8 cellular contexts compared by ENCODE assay signal in the genomic region with DNA sequence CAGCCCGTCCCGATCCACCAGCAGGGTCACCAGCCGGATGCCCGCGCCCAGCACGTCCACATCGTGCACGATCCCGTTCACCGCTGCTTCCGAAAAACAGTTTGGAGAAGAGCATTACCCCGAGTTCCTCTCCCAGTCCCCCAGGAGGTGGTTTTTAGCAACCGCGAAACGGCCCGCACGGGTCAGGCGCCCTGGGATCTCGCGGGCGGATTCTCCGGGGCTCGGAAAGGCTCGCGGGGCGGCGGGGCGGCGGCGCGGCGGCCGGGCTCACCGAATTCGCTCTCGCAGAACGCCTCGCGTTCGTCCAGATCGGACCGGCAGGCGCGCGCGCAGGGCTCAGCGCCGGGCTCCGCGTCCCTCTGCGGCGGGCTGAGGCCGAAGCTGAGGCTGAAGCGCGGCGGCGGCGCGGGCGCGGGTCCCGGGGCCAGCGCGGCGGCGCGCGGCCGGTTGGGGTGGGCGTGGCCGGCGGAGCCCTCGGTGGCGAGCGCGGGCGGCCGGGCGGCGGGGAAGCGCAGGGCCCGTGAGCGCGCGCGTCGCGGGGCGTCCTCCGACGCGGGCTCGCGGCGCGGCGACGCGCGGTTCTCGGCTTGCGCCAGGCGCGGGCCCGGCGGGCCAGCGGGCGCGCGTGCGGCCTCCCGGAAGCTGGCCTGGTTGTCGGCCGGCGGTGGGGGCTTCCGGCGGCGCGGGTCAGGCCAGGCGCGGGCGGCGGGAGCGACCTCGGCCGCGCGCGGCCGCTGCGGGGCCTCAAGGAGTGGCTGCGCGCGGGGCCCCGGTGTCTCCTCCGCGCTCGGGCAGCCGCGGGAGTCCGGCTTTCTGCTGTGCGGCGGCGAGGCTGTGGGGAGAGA.
DNase-seq lines count a peak whose midpoint lies in the region; ATAC-seq and TF ChIP-seq lines count a peak whose summit lies in the region.

No MANE protein-coding gene starts in this region.

- H3K4me3 ChIP-seq in WI38 (ENCODE audit: low read depth, low read length), result peak overlapping the region; percentile 71
- H3K4me3 ChIP-seq in cardiac fibroblast (replicated peaks in 1 of 2; ENCODE audit: low read depth in 2 of 2, low read length in 2 of 2), result peak overlapping the region; percentile 68 to 73

- ATAC-seq in HG02970 (IDR thresholded peaks at IDR 0.05; ENCODE audit: low FRiP score, unreplicated experiment), result peak; percentile 82

- TF ChIP-seq CTCF in WI38 (IDR thresholded peaks at IDR 0.05; ENCODE audit: low read depth, low read length), result no peak
- peak; percentile 22 for TF ChIP-seq CTCF in cardiac fibroblast (IDR thresholded peaks at IDR 0.05; ENCODE audit: low read depth, low read length)

- DNase-seq in SIG-M5 treated with dmso at 0.1 percent for 504 hours (lab: John Stamatoyannopoulos, UW; ENCODE audit: unreplicated experiment), result peak; percentile 85
- DNase-seq in SIG-M5 (lab: John Stamatoyannopoulos, UW), result no peak
- DNase-seq in NCI-H2107 (lab: John Stamatoyannopoulos, UW), result peak; percentile 70
- DNase-seq in cardiac fibroblast (ENCODE audit: low read depth in 2 of 2), result peak; percentile 75 to 89
- DNase-seq in islet precursor cell, result peak; percentile 92
- peak; percentile 55 for DNase-seq in stimulated activated CD4-positive, alpha-beta T cell treated with anti-CD3 and anti-CD28 coated beads, Interleukin-12 subunit alpha, Interleukin-12 subunit beta, amount 100 ng/mL, for 24 hours (ENCODE audit: low read depth in 2 of 2)
